26 cellular contexts compared by ENCODE assay signal in genomic region chr11:133660202-133660568, GRCh38.
"Had no signal": no experiment of that assay in that cellular context is flagged by ENCODE, and none has a peak within 500 bp of the region (broad histone marks: within the 10 kb centered on the region; RNA-seq: fewer than 3 reads in every experiment).

No MANE protein-coding gene starts in this region.

- H3K36me3 Mint-ChIP-seq: activated naive CD4-positive, alpha-beta T cell treated with anti-CD3 and anti-CD28 coated beads, Interleukin-2, amount 50 U/mL, for 72 hours; natural killer cell treated with Interleukin-12 subunit alpha and Interleukin-12 subunit beta and Interleukin-15 and Interleukin-18, amount 100 ng/mL, for 72 hours had no signal

- H3K9me3 Mint-ChIP-seq: activated CD4-positive, alpha-beta T cell treated with anti-CD3 and anti-CD28 coated beads, Interleukin-2, amount 10 ng/mL, durations not matched to agents 24 days and 14 days; activated CD8-positive, alpha-beta T cell treated with anti-CD3 and anti-CD28 coated beads for 36 hours; activated T-helper 2 cell treated with anti-CD3 and anti-CD28 coated beads, Interferon-gamma antibody, Interleukin-2, Interleukin-4, amounts not matched to agents 10 μg/mL and 5 μg/mL and 100 μg/mL, durations not matched to agents 14 hours and 24 hours and 36 hours; T-helper 1 cell treated with Interleukin-12 subunit alpha and Interleukin-12 subunit beta and Interleukin-4 antibody, amounts not matched to agents 30 μg/mL and 1 μg/mL, for 36 hours had no signal

- ATAC-seq: activated CD4-positive, CD25-positive, alpha-beta regulatory T cell treated with anti-CD3 and anti-CD28 coated beads, Interleukin-2, amount 50 U/mL, for 24 hours; activated CD8-positive, alpha-beta T cell treated with anti-CD3 and anti-CD28 coated beads for 36 hours; activated naive CD4-positive, alpha-beta T cell treated with anti-CD3 and anti-CD28 coated beads, Interleukin-2, amount 50 U/mL, for 72 hours; body of pancreas; gastrocnemius medialis; mucosa of descending colon; natural killer cell treated with Interleukin-12 subunit alpha and Interleukin-12 subunit beta and Interleukin-15 and Interleukin-18, amount 100 ng/mL, for 72 hours; right cardiac atrium had no signal

- H3K27ac ChIP-seq: body of pancreas, gastrocnemius medialis, left ventricle myocardium inferior, spleen, suprapubic skin, tibial artery, VCaP had no signal

- H3K27me3 ChIP-seq: body of pancreas, suprapubic skin, tibial artery had no signal

- H3K4me1 ChIP-seq: body of pancreas, gastrocnemius medialis, left ventricle myocardium inferior, spleen, suprapubic skin, tibial artery had no signal

- H3K9me3 ChIP-seq: gastrocnemius medialis, suprapubic skin had no signal

- H3K27ac Mint-ChIP-seq: activated CD4-positive, alpha-beta T cell treated with anti-CD3 and anti-CD28 coated beads, Interleukin-2, amount 10 ng/mL, durations not matched to agents 24 days and 14 days; activated CD8-positive, alpha-beta T cell treated with anti-CD3 and anti-CD28 coated beads for 36 hours; activated naive CD4-positive, alpha-beta T cell treated with anti-CD3 and anti-CD28 coated beads, Interleukin-2, amount 50 U/mL, for 72 hours; activated T-helper 2 cell treated with anti-CD3 and anti-CD28 coated beads, Interferon-gamma antibody, Interleukin-2, Interleukin-4, amounts not matched to agents 10 μg/mL and 5 μg/mL and 100 μg/mL, durations not matched to agents 14 hours and 24 hours and 36 hours; natural killer cell treated with Interleukin-12 subunit alpha and Interleukin-12 subunit beta and Interleukin-15 and Interleukin-18, amount 100 ng/mL, for 72 hours; T-helper 1 cell treated with Interleukin-12 subunit alpha and Interleukin-12 subunit beta and Interleukin-4 antibody, amounts not matched to agents 30 μg/mL and 1 μg/mL, for 36 hours had no signal

- H3K4me3 ChIP-seq: body of pancreas, gastrocnemius medialis, left ventricle myocardium inferior, lung, mucosa of descending colon, spleen, suprapubic skin, tibial artery had no signal

- H3K36me3 ChIP-seq: gastrocnemius medialis, left ventricle myocardium inferior, spleen, suprapubic skin, tibial artery had no signal

- DNase-seq: activated CD4-positive, alpha-beta T cell treated with anti-CD3 and anti-CD28 coated beads, Interleukin-2, amount 10 ng/mL, durations not matched to agents 24 days and 14 days; activated CD8-positive, alpha-beta T cell treated with anti-CD3 and anti-CD28 coated beads for 36 hours; activated naive CD4-positive, alpha-beta T cell; activated T-cell treated with anti-CD3 and anti-CD28 coated beads, Interleukin-2, amount 50 U/mL, for 48 hours; anterior cingulate cortex; body of pancreas; effector memory CD4-positive, alpha-beta T cell; erythroblast; gastrocnemius medialis; left ventricle myocardium inferior; mucosa of descending colon; right cardiac atrium; spleen; stimulated activated naive CD4-positive, alpha-beta T cell; T-helper 9 cell; tibial artery had no signal

- H3K4me3 Mint-ChIP-seq: activated CD4-positive, alpha-beta T cell treated with anti-CD3 and anti-CD28 coated beads, Interleukin-2, amount 10 ng/mL, durations not matched to agents 24 days and 14 days; activated CD8-positive, alpha-beta T cell treated with anti-CD3 and anti-CD28 coated beads for 36 hours; natural killer cell treated with Interleukin-12 subunit alpha and Interleukin-12 subunit beta and Interleukin-15 and Interleukin-18, amount 100 ng/mL, for 72 hours; T-helper 1 cell treated with Interleukin-12 subunit alpha and Interleukin-12 subunit beta and Interleukin-4 antibody, amounts not matched to agents 30 μg/mL and 1 μg/mL, for 36 hours had no signal

- H3K27me3 Mint-ChIP-seq: activated CD4-positive, alpha-beta T cell treated with anti-CD3 and anti-CD28 coated beads, Interleukin-2, amount 10 ng/mL, durations not matched to agents 24 days and 14 days; activated CD8-positive, alpha-beta T cell treated with anti-CD3 and anti-CD28 coated beads for 36 hours; natural killer cell treated with Interleukin-12 subunit alpha and Interleukin-12 subunit beta and Interleukin-15 and Interleukin-18, amount 100 ng/mL, for 72 hours had no signal

- FAIRE-seq: colon, TTC549 had no signal

- H3K4me1 Mint-ChIP-seq: activated CD4-positive, alpha-beta T cell treated with anti-CD3 and anti-CD28 coated beads, Interleukin-2, amount 10 ng/mL, durations not matched to agents 24 days and 14 days had no signal
